11 cellular contexts compared by ENCODE assay signal in the genomic region with DNA sequence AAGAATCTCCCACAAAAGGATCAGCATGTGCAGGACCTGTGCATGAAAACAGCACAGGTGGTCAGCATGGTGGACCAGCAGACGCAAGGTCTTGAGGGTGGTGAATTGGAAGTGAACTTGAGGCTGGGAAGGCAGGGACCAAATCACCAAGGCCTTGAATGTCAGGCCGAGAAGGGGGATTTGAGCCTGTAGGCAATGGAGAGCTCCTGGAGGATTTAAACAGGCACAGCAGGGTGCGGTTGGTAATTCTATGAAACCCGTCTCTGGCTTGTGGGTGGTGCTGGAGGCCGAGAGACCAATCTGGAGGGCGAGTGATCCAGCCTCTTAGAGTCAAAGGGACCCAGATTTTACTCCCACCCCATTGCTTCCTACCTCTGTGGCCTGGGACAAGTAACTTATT. TPM values are rescaled to one million over a fixed set of nuclear protein-coding genes. Genes with fewer than 3 reads are reported as not detected.
DNase-seq lines count a peak whose midpoint lies in the region; ATAC-seq and TF ChIP-seq lines count a peak whose summit lies in the region.
"Had no signal": no experiment of that assay in that cellular context is flagged by ENCODE, and none has a peak within 500 bp of the region (broad histone marks: within the 10 kb centered on the region; RNA-seq: fewer than 3 reads in every experiment).

No MANE protein-coding gene starts in this region.

- H3K36me3 Mint-ChIP-seq in neural progenitor cell = peaks cover 21% of the 10 kb centered on the region

- H3K4me2 ChIP-seq in BLaER1 treated with 17β-estradiol and CSF1 and Interleukin-3, amounts not matched to agents 10 nM and 100 nM = peak overlapping the region in 10 of 11 experiments; percentile 95 to 100 (median 99); a peak in 20 of 22 replicates
- H3K4me2 ChIP-seq in neural progenitor cell = peak overlapping the region; percentile 79

- peaks cover 0 to 6% (median 0%) of the 10 kb centered on the region in 11 experiments; a peak in 2 of 22 replicates for H3K36me3 ChIP-seq in BLaER1 treated with 17β-estradiol and CSF1 and Interleukin-3, amounts not matched to agents 10 nM and 100 nM
- H3K36me3 ChIP-seq in neural progenitor cell (no peaks in the 10 kb centered on the region), psoas muscle (ENCODE audit: insufficient read depth in 1 of 2, low read depth in 1 of 2) (no peaks in the 10 kb centered on the region)

- peaks cover 66% of the 10 kb centered on the region for H3K79me2 ChIP-seq in neural progenitor cell (ENCODE audit: low read depth)

- TF ChIP-seq CTCF in neural progenitor cell (IDR thresholded peaks at IDR 0.05) (no peak), psoas muscle (IDR thresholded peaks at IDR 0.05) (no peak)

- H3K27me3 ChIP-seq in BLaER1 treated with 17β-estradiol and CSF1 and Interleukin-3, amounts not matched to agents 10 nM and 100 nM = no peaks in the 10 kb centered on the region
- H3K27me3 ChIP-seq in neural progenitor cell (no peaks in the 10 kb centered on the region), psoas muscle (ENCODE audit: insufficient read depth in 3 of 3, low read length in 2 of 3) (peaks cover 0 to 3% (median 0%) of the 10 kb centered on the region in 3 donors)

- peaks cover 26 to 85% (median 78%) of the 10 kb centered on the region in 10 experiments for H3K4me1 ChIP-seq in BLaER1 treated with 17β-estradiol and CSF1 and Interleukin-3, amounts not matched to agents 10 nM and 100 nM
- H3K4me1 ChIP-seq in neural progenitor cell (peaks cover 44% of the 10 kb centered on the region), psoas muscle (peaks cover 3% of the 10 kb centered on the region)

- intact Hi-C loops in psoas muscle (cut with DNase I) = no loop called here

- H3K9ac ChIP-seq in BLaER1 treated with 17β-estradiol and CSF1 and Interleukin-3, amounts not matched to agents 10 nM and 100 nM = peak overlapping the region in 3 of 11 experiments; percentile 8 to 96 (median 94); a peak in 1 of 22 replicates
- no peak overlapping the region for H3K9ac ChIP-seq in neural progenitor cell

- H3K27me3 Mint-ChIP-seq in neural progenitor cell (ENCODE audit: insufficient read depth, low read depth) = peaks cover 6% of the 10 kb centered on the region

- no peak for ATAC-seq in psoas muscle

- H3K9me3 Mint-ChIP-seq in neural progenitor cell = peaks cover 2% of the 10 kb centered on the region

- H3F3A ChIP-seq in neural progenitor cell (ENCODE audit: low read depth) = peaks cover 27% of the 10 kb centered on the region

- DNase-seq in NCI-H69 (lab: John Stamatoyannopoulos, UW) = peak; percentile 74
- DNase-seq in erythroblast (lab: John Stamatoyannopoulos, UW) = peak; percentile 21 to 37
- DNase-seq in neural progenitor cell (ENCODE audit: low spot score) = peak; percentile 62
- DNase-seq in NCI-H446 treated with DMSO at 0.1 percent for 48 hours (lab: John Stamatoyannopoulos, UW) = no peak
- no peak for DNase-seq in central memory CD4-positive, alpha-beta T cell
- no peak for DNase-seq in psoas muscle
- no peak for DNase-seq in amygdala (lab: John Stamatoyannopoulos, UW)
- DNase-seq: activated CD4-positive, CD25-positive, alpha-beta regulatory T cell; activated naive CD4-positive, alpha-beta T cell treated with Interleukin-2 at 50 U/mL for 16 hours; NCI-H187 treated with DMSO at 0.1 percent for 48 hours had no signal

- TF ChIP-seq POLR2A in erythroblast (IDR thresholded peaks at IDR 0.05; ENCODE audit: low read length) = no peak

- no peak overlapping the region for H3K4me3 ChIP-seq in BLaER1 treated with 17β-estradiol and CSF1 and Interleukin-3, amounts not matched to agents 10 nM and 100 nM
- H3K4me3 ChIP-seq in neural progenitor cell (no peak overlapping the region), psoas muscle (no peak overlapping the region)

- H2AFZ ChIP-seq in neural progenitor cell (replicated peaks) = no peak overlapping the region

- H3K27ac ChIP-seq in BLaER1 treated with 17β-estradiol and CSF1 and Interleukin-3, amounts not matched to agents 10 nM and 100 nM = no peak overlapping the region
- H3K27ac ChIP-seq in neural progenitor cell (no peak overlapping the region), psoas muscle (no peak overlapping the region)

- no peak overlapping the region for H3K27ac Mint-ChIP-seq in neural progenitor cell

- H4K20me1 ChIP-seq in BLaER1 treated with 17β-estradiol and CSF1 and Interleukin-3, amounts not matched to agents 10 nM and 100 nM = peaks cover 15 to 67% (median 64%) of the 10 kb centered on the region in 11 experiments; a peak in 21 of 22 replicates
- peaks cover 56% of the 10 kb centered on the region for H4K20me1 ChIP-seq in neural progenitor cell (ENCODE audit: low read depth)

- WGBS in psoas muscle, 3 donors = 79 to 90% (median 84%) methylated on average over 6 of the region's 6 CpGs

- peaks cover 53% of the 10 kb centered on the region for H3K4me1 Mint-ChIP-seq in neural progenitor cell

- peak overlapping the region; percentile 85 for H3K4me3 Mint-ChIP-seq in neural progenitor cell

- H3K9me3 ChIP-seq in BLaER1 treated with 17β-estradiol and CSF1 and Interleukin-3, amounts not matched to agents 10 nM and 100 nM (replicated peaks in 1 of 11) = 0 out of 22 replicates have a peak, but pooled peaks cover 0 to 2% (median 0%) of the 10 kb centered on the region in 11 experiments
- H3K9me3 ChIP-seq in neural progenitor cell (ENCODE audit: low read depth) = no peaks in the 10 kb centered on the region
- no peaks in the 10 kb centered on the region for H3K9me3 ChIP-seq in psoas muscle

RNA-seq across cellular contexts. Expression of gene TSKU, which starts 2.4 kb away (rescaled TPM):
- 7.1 and 22.8 TPM in 2 replicates for total RNA-seq in neural progenitor cell (ENCODE audit: low replicate concordance)
- 10 to 100 TPM in 1 of 4 donors, 1 to 10 TPM in 3; 3.1 to 11.4 (median 3.8) TPM for total RNA-seq in psoas muscle
- polyA plus RNA-seq in psoas muscle = 1 to 10 TPM; 3.2 to 5.1 (median 4.7) TPM

Comparison
In these comparisons a context has a peak if more than half of its experiments do, and no peak if none do; other contexts are left out.
1. DNase-seq: peak in NCI-H69 (single experiment), erythroblast (2 of 2) and neural progenitor cell (single experiment); none in NCI-H446 treated with DMSO at 0.1 percent for 48 hours (single experiment), central memory CD4-positive, alpha-beta T cell (single experiment), psoas muscle (0 of 2) and amygdala (0 of 56).